ENCODE assay signal across 18 cellular contexts in genomic region chr3:71247948-71248315, GRCh38.
A peak's percentile ranks its signal among the peaks of the same experiment; 100 is the strongest.
DNase-seq lines count a peak whose midpoint lies in the region; ATAC-seq and TF ChIP-seq lines count a peak whose summit lies in the region.
"Had no signal": no experiment of that assay in that cellular context is flagged by ENCODE, and none has a peak within 500 bp of the region (broad histone marks: within the 10 kb centered on the region; RNA-seq: fewer than 3 reads in every experiment).

No MANE protein-coding gene starts in this region.

- H3K27ac Mint-ChIP-seq in HFFc6, result 0 out of 2 replicates have a peak overlapping the region, but pooled peaks have one; percentile 25
- peak overlapping the region; percentile 44 for H3K27ac Mint-ChIP-seq in activated naive CD8-positive, alpha-beta T cell treated with anti-CD3 and anti-CD28 coated beads for 36 hours
- H3K27ac Mint-ChIP-seq: activated CD4-positive, alpha-beta memory T cell treated with anti-CD3 and anti-CD28 coated beads for 36 hours; activated T-helper 2 cell treated with anti-CD3 and anti-CD28 coated beads, Interferon-gamma antibody, Interleukin-2, Interleukin-4, amounts not matched to agents 10 μg/mL and 5 μg/mL and 100 μg/mL, durations not matched to agents 14 hours and 24 hours and 36 hours had no signal

- POLR2A ChIA-PET in SK-N-SH (lab: Yijun Ruan, JAX), result no interaction called here

- H3K9me2 ChIP-seq in SK-N-SH, result no peaks in the 10 kb centered on the region

- no peak for ATAC-seq in SK-N-SH treated with all-trans-retinoic acid at 6 μM for 48 hours

- no peaks in the 10 kb centered on the region for H3K36me3 ChIP-seq in SK-N-SH (replicated peaks in 1 of 2; ENCODE audit: control insufficient read depth in 1 of 2, insufficient read depth in 2 of 2, low read length in 1 of 2)
- H3K36me3 ChIP-seq in neutrophil, result no peaks in the 10 kb centered on the region

- H3K4me1 Mint-ChIP-seq in HFFc6 (ENCODE audit: low read depth), result peaks cover 80% of the 10 kb centered on the region
- H3K4me1 Mint-ChIP-seq in activated naive CD8-positive, alpha-beta T cell treated with anti-CD3 and anti-CD28 coated beads for 36 hours, result peaks cover 83% of the 10 kb centered on the region

- H3K9me3 ChIP-seq in SK-N-SH (no peaks in the 10 kb centered on the region), neutrophil (no peaks in the 10 kb centered on the region)

- H3K27ac ChIP-seq in SK-N-SH (ENCODE audit: low read depth in 2 of 2, low read length in 1 of 2) (peak overlapping the region in 1 of 2 experiments; percentile 99; a peak in 2 of 4 replicates), neutrophil (peak overlapping the region; percentile 77)
- H3K27ac ChIP-seq: epithelial cell of prostate had no signal

- H3K4me3 ChIP-seq in SK-N-SH (ENCODE audit: low read depth in 2 of 2, low read length in 1 of 2) (no peak overlapping the region), neutrophil (ENCODE audit: low read depth in 1 of 2, low read length in 1 of 2) (no peak overlapping the region)
- H3K4me3 ChIP-seq: coronary artery had no signal

- H3K4me3 Mint-ChIP-seq in HFFc6, result no peak overlapping the region
- no peak overlapping the region for H3K4me3 Mint-ChIP-seq in activated naive CD8-positive, alpha-beta T cell treated with anti-CD3 and anti-CD28 coated beads for 36 hours
- H3K4me3 Mint-ChIP-seq: activated CD4-positive, alpha-beta memory T cell treated with anti-CD3 and anti-CD28 coated beads for 36 hours had no signal

- peaks cover 71% of the 10 kb centered on the region for H3F3A ChIP-seq in SK-N-SH (replicated peaks; ENCODE audit: insufficient read depth)

- peak overlapping the region; percentile 9; the same call in 1 of the 2 replicates for H3K9ac ChIP-seq in SK-N-SH

- CTCF ChIA-PET in SK-N-SH (lab: Yijun Ruan, JAX), result no interaction called here

- no peak overlapping the region for H2AFZ ChIP-seq in SK-N-SH (ENCODE audit: low read depth)

- H3K4me1 ChIP-seq in SK-N-SH (ENCODE audit: control insufficient read depth in 1 of 2, insufficient read depth in 2 of 2, low read depth in 1 of 2, low read length in 1 of 2), result peaks cover 29 to 75% of the 10 kb centered on the region in 2 experiments
- H3K4me1 ChIP-seq in neutrophil (ENCODE audit: control insufficient read depth in 1 of 2, insufficient read depth in 1 of 2, low read depth in 1 of 2, low read length in 1 of 2), result peaks cover 18 to 19% of the 10 kb centered on the region in 2 experiments

- H3K79me2 ChIP-seq in SK-N-SH (ENCODE audit: insufficient read depth), result peaks cover 63% of the 10 kb centered on the region

- no peaks in the 10 kb centered on the region for H3K9me3 Mint-ChIP-seq in HFFc6
- H3K9me3 Mint-ChIP-seq in activated naive CD8-positive, alpha-beta T cell treated with anti-CD3 and anti-CD28 coated beads for 36 hours, result peaks cover 10% of the 10 kb centered on the region
- H3K9me3 Mint-ChIP-seq: activated CD4-positive, alpha-beta memory T cell treated with anti-CD3 and anti-CD28 coated beads for 36 hours; activated T-helper 2 cell treated with anti-CD3 and anti-CD28 coated beads, Interferon-gamma antibody, Interleukin-2, Interleukin-4, amounts not matched to agents 10 μg/mL and 5 μg/mL and 100 μg/mL, durations not matched to agents 14 hours and 24 hours and 36 hours had no signal

- H3K27me3 Mint-ChIP-seq in HFFc6 (ENCODE audit: insufficient read depth), result no peaks in the 10 kb centered on the region; the same call in 1 of the 2 replicates
- no peaks in the 10 kb centered on the region for H3K27me3 Mint-ChIP-seq in activated naive CD8-positive, alpha-beta T cell treated with anti-CD3 and anti-CD28 coated beads for 36 hours
- H3K27me3 Mint-ChIP-seq: activated CD4-positive, alpha-beta memory T cell treated with anti-CD3 and anti-CD28 coated beads for 36 hours had no signal

- H3K27me3 ChIP-seq in SK-N-SH (ENCODE audit: insufficient read depth), result no peaks in the 10 kb centered on the region
- no peaks in the 10 kb centered on the region for H3K27me3 ChIP-seq in neutrophil

- TF ChIP-seq EP300 in SK-N-SH (IDR thresholded peaks at IDR 0.05; ENCODE audit: borderline replicate concordance in 1 of 2, low read depth in 1 of 2, low read length in 1 of 2), result no peak

- H3K4me2 ChIP-seq in SK-N-SH, result peak overlapping the region; percentile 22; the same call in 1 of the 2 replicates

- TF ChIP-seq CTCF in SK-N-SH (IDR thresholded peaks at IDR 0.05), result no peak
- TF ChIP-seq CTCF in HFFc6 (IDR thresholded peaks at IDR 0.05), result no peak
- no peak for TF ChIP-seq CTCF in neutrophil (IDR thresholded peaks at IDR 0.05)

- 0 out of 2 replicates have a peak, but pooled peaks cover 5% of the 10 kb centered on the region for H3K36me3 Mint-ChIP-seq in HFFc6 (ENCODE audit: low read depth)
- H3K36me3 Mint-ChIP-seq in activated naive CD8-positive, alpha-beta T cell treated with anti-CD3 and anti-CD28 coated beads for 36 hours, result peaks cover 60% of the 10 kb centered on the region

- no peak for TF ChIP-seq RAD21 in SK-N-SH (IDR thresholded peaks at IDR 0.05; ENCODE audit: low read length)

- 100% methylated on average over 3 of the region's 3 CpGs for WGBS in SK-N-SH (ENCODE audit: low lambda C conversion rate)

- DNase-seq in SK-N-SH, result no peak
- no peak for DNase-seq in HFFc6
- DNase-seq in activated naive CD8-positive, alpha-beta T cell treated with anti-CD3 and anti-CD28 coated beads for 36 hours, result no peak
- no peak for DNase-seq in LoVo (ENCODE audit: low spot score)
- no peak for DNase-seq in HT-29 (ENCODE audit: low spot score)
- DNase-seq in NCI-H2196 (lab: John Stamatoyannopoulos, UW; ENCODE audit: unreplicated experiment), result no peak
- DNase-seq: activated CD4-positive, alpha-beta memory T cell treated with anti-CD3 and anti-CD28 coated beads for 36 hours; COR-L47; GF-D8; KBM-7; NCI-H1105 treated with DMSO at 0.1 percent for 48 hours; stimulated activated CD4-positive, alpha-beta T cell treated with anti-CD3 and anti-CD28 coated beads, Interleukin-2, amount 100 ng/mL, for 48 hours; trophoblast cell had no signal

- H4K20me1 ChIP-seq in SK-N-SH (ENCODE audit: insufficient read depth), result no peaks in the 10 kb centered on the region

TF ChIP-seq in SK-N-SH, 30 proteins besides CTCF, POLR2A, EP300 and RAD21 (continues in another document):
- no peak for TF ChIP-seq TEAD4 (IDR thresholded peaks at IDR 0.05; ENCODE audit: borderline replicate concordance, insufficient read depth)
- TF ChIP-seq GATA2 (CRISPR knock-in tag; IDR thresholded peaks at IDR 0.05), result no peak
- TF ChIP-seq RXRA (IDR thresholded peaks at IDR 0.05; ENCODE audit: borderline replicate concordance, low read depth), result no peak
- no peak for TF ChIP-seq REST (IDR thresholded peaks at IDR 0.05; ENCODE audit: low read depth, low read length)
- no peak for TF ChIP-seq NRF1 (IDR thresholded peaks at IDR 0.05; ENCODE audit: low read depth, low read length)

TF ChIP-seq in SK-N-SH treated with all-trans-retinoic acid at 6 μM for 48 hours, 23 proteins besides CTCF, POLR2A, EP300 and RAD21 (continues in another document):
- TF ChIP-seq ZNF70 (CRISPR knock-in tag; IDR thresholded peaks at IDR 0.05) (no peak), RARB (CRISPR knock-in tag; IDR thresholded peaks at IDR 0.05) (no peak), ZFP3 (CRISPR knock-in tag; IDR thresholded peaks at IDR 0.05) (no peak), CREB5 (CRISPR knock-in tag; IDR thresholded peaks at IDR 0.05; ENCODE audit: low read depth) (no peak), TSHZ2 (CRISPR knock-in tag; IDR thresholded peaks at IDR 0.05) (no peak), ZNF565 (CRISPR knock-in tag; conservative IDR thresholded peaks at IDR 0.05; ENCODE audit: low read depth) (no peak), ZNF8 (CRISPR knock-in tag; IDR thresholded peaks at IDR 0.05) (no peak), TOX (CRISPR knock-in tag; IDR thresholded peaks at IDR 0.05; ENCODE audit: borderline replicate concordance) (no peak), GLIS3 (CRISPR knock-in tag; IDR thresholded peaks at IDR 0.05) (no peak), BACH2 (CRISPR knock-in tag; IDR thresholded peaks at IDR 0.05; ENCODE audit: borderline replicate concordance) (no peak), OSR1 (CRISPR knock-in tag; IDR thresholded peaks at IDR 0.05) (no peak), ISL1 (CRISPR knock-in tag; IDR thresholded peaks at IDR 0.05) (no peak), TCF4 (CRISPR knock-in tag; IDR thresholded peaks at IDR 0.05; ENCODE audit: borderline replicate concordance) (no peak), ARNTL (CRISPR knock-in tag; IDR thresholded peaks at IDR 0.05; ENCODE audit: borderline replicate concordance, low read depth) (no peak), ZFP30 (CRISPR knock-in tag; IDR thresholded peaks at IDR 0.05) (no peak)
